In the genomic region with DNA sequence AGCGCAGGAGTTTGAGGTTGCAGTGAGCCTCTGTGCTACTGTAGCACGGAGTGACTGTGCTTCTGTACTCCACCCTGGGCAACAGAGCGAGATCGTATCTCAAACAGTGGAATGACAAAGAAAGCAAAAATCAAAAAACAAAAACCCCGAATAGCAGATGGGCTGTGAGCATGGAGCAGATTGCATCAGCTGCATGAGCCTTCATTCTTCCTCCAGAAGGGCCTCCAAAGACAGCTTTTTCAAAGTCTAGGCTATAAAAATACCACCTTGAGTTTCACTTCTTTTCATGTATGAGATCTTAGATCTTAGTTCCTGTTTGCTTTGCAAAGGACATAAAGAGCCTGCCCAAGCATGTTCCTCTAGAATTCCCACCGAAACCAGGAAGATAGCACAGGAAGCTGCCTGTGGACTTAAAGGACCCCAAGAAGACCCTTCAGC, we compare ENCODE assay signal across 11 cellular contexts. TPM values are rescaled to one million over a fixed set of nuclear protein-coding genes. Genes with fewer than 3 reads are reported as not detected.
DNase-seq lines count a peak whose midpoint lies in the region; ATAC-seq and TF ChIP-seq lines count a peak whose summit lies in the region.
"Had no signal": no experiment of that assay in that cellular context is flagged by ENCODE, and none has a peak within 500 bp of the region (broad histone marks: within the 10 kb centered on the region; RNA-seq: fewer than 3 reads in every experiment).

No MANE protein-coding gene starts in this region.

- CTCF ChIA-PET in CD8-positive, alpha-beta T cell (lab: Charles Lee): interaction anchor here (0.8 to 0.9 kb wide), 3 partner anchors 21 to 197 kb away, joined by 3 to 4 read pairs (median 3); no protein-coding TSS in a partner anchor

- no peaks in the 10 kb centered on the region for H3K36me3 Mint-ChIP-seq in CD8-positive, alpha-beta T cell
- no peaks in the 10 kb centered on the region for H3K36me3 Mint-ChIP-seq in activated T-helper 17 cell treated with anti-CD3 and anti-CD28 coated beads, Interleukin-2, amount 50 U/mL, for 72 hours (ENCODE audit: low read depth)
- H3K36me3 Mint-ChIP-seq in HFFc6 (ENCODE audit: low read depth): no peaks in the 10 kb centered on the region

- POLR2A ChIA-PET in CD8-positive, alpha-beta T cell (lab: Charles Lee): interaction anchor here (0.8 to 0.9 kb wide), 2 partner anchors 21 to 130 kb away, joined by 3 to 4 read pairs; partner anchors contain the start of gene ARL15

- H3K4me3 ChIP-seq in CD8-positive, alpha-beta T cell (ENCODE audit: low read depth, low read length): peak overlapping the region; percentile 4
- no peak overlapping the region for H3K4me3 ChIP-seq in body of pancreas
- H3K4me3 ChIP-seq: upper lobe of right lung had no signal

- 80 to 87% methylated on average over 6 of the region's 6 CpGs for WGBS in body of pancreas, 2 donors

- intact Hi-C loops in CD8-positive, alpha-beta T cell (cut with DNase I, micrococcal nuclease): no loop called here
- intact Hi-C loops in body of pancreas (cut with DNase I): no loop called here

- H3K4me1 Mint-ChIP-seq in CD8-positive, alpha-beta T cell (ENCODE audit: low read depth): peaks cover 19% of the 10 kb centered on the region
- H3K4me1 Mint-ChIP-seq in activated T-helper 17 cell treated with anti-CD3 and anti-CD28 coated beads, Interleukin-2, amount 50 U/mL, for 72 hours: peaks cover 6% of the 10 kb centered on the region
- H3K4me1 Mint-ChIP-seq in HFFc6 (ENCODE audit: low read depth): peaks cover 24% of the 10 kb centered on the region

- H3K4me3 Mint-ChIP-seq in CD8-positive, alpha-beta T cell: peak overlapping the region; percentile 47
- H3K4me3 Mint-ChIP-seq in activated T-helper 17 cell treated with anti-CD3 and anti-CD28 coated beads, Interleukin-2, amount 50 U/mL, for 72 hours: peak overlapping the region; percentile 3
- no peak overlapping the region for H3K4me3 Mint-ChIP-seq in HFFc6

- H3K27ac ChIP-seq in CD8-positive, alpha-beta T cell (ENCODE audit: low read depth, low read length): peak overlapping the region; percentile 6
- H3K27ac ChIP-seq in body of pancreas: no peak overlapping the region
- H3K27ac ChIP-seq: neutrophil, upper lobe of right lung had no signal

- peak overlapping the region; percentile 79 for H3K27ac Mint-ChIP-seq in CD8-positive, alpha-beta T cell
- no peak overlapping the region for H3K27ac Mint-ChIP-seq in activated T-helper 17 cell treated with anti-CD3 and anti-CD28 coated beads, Interleukin-2, amount 50 U/mL, for 72 hours
- H3K27ac Mint-ChIP-seq in HFFc6: no peak overlapping the region

- no peaks in the 10 kb centered on the region for H3K27me3 ChIP-seq in CD8-positive, alpha-beta T cell (ENCODE audit: insufficient read depth, low read length)
- H3K27me3 ChIP-seq in body of pancreas: no peaks in the 10 kb centered on the region
- H3K27me3 ChIP-seq: neutrophil, upper lobe of right lung had no signal

- H3K36me3 ChIP-seq in CD8-positive, alpha-beta T cell (ENCODE audit: insufficient read depth, low read length): no peaks in the 10 kb centered on the region
- H3K36me3 ChIP-seq in body of pancreas (replicated peaks in 1 of 2; ENCODE audit: insufficient read depth in 1 of 2, low read depth in 2 of 2): no peaks in the 10 kb centered on the region
- H3K36me3 ChIP-seq: neutrophil, upper lobe of right lung had no signal

- TF ChIP-seq POLR2A in body of pancreas (IDR thresholded peaks at IDR 0.05): no peak

- ATAC-seq in CD8-positive, alpha-beta T cell: peak; percentile 44
- ATAC-seq in GM19438 (IDR thresholded peaks at IDR 0.05; ENCODE audit: low read depth, unreplicated experiment): peak; percentile 80
- peak; percentile 76 for ATAC-seq in HG03159 (IDR thresholded peaks at IDR 0.05; ENCODE audit: unreplicated experiment)
- no peak for ATAC-seq in activated T-helper 17 cell treated with anti-CD3 and anti-CD28 coated beads, Interleukin-2, amount 50 U/mL, for 72 hours (replicated peaks)
- no peak for ATAC-seq in body of pancreas
- ATAC-seq: upper lobe of right lung had no signal

- H3K9me3 Mint-ChIP-seq in CD8-positive, alpha-beta T cell: no peaks in the 10 kb centered on the region
- no peaks in the 10 kb centered on the region for H3K9me3 Mint-ChIP-seq in activated T-helper 17 cell treated with anti-CD3 and anti-CD28 coated beads, Interleukin-2, amount 50 U/mL, for 72 hours
- H3K9me3 Mint-ChIP-seq in HFFc6: no peaks in the 10 kb centered on the region

- no peak for TF ChIP-seq CTCF in CD8-positive, alpha-beta T cell (IDR thresholded peaks at IDR 0.05)
- TF ChIP-seq CTCF in body of pancreas (IDR thresholded peaks at IDR 0.05): no peak
- TF ChIP-seq CTCF in HFFc6 (IDR thresholded peaks at IDR 0.05): no peak

- no peak for DNase-seq in CD8-positive, alpha-beta T cell
- DNase-seq in GM19240 (ENCODE audit: insufficient read length, low spot score) (no peak), body of pancreas (no peak), D341Med (ENCODE audit: low spot score) (no peak), HFFc6 (no peak)
- DNase-seq: upper lobe of right lung had no signal

- H3K4me1 ChIP-seq in CD8-positive, alpha-beta T cell (ENCODE audit: insufficient read depth, low read length): peaks cover 7% of the 10 kb centered on the region
- H3K4me1 ChIP-seq in body of pancreas: no peaks in the 10 kb centered on the region
- H3K4me1 ChIP-seq: upper lobe of right lung had no signal

- H3K27me3 Mint-ChIP-seq in CD8-positive, alpha-beta T cell (ENCODE audit: low read depth): peaks cover 4% of the 10 kb centered on the region
- peaks cover 18% of the 10 kb centered on the region for H3K27me3 Mint-ChIP-seq in activated T-helper 17 cell treated with anti-CD3 and anti-CD28 coated beads, Interleukin-2, amount 50 U/mL, for 72 hours
- peaks cover 16% of the 10 kb centered on the region for H3K27me3 Mint-ChIP-seq in HFFc6 (ENCODE audit: insufficient read depth)

- no peaks in the 10 kb centered on the region for H3K9me3 ChIP-seq in CD8-positive, alpha-beta T cell (ENCODE audit: low read length)
- H3K9me3 ChIP-seq in body of pancreas: no peaks in the 10 kb centered on the region
- H3K9me3 ChIP-seq: neutrophil, upper lobe of right lung had no signal

RNA-seq across cellular contexts. Expression of gene HSPB3, which starts 15.0 kb away (rescaled TPM):
- total RNA-seq in CD8-positive, alpha-beta T cell: not detected
- total RNA-seq in activated T-helper 17 cell treated with anti-CD3 and anti-CD28 coated beads, Interleukin-2, amount 50 U/mL, for 72 hours: not detected
- total RNA-seq in body of pancreas: not detected
- 1 to 10 TPM; 3.3 to 9.6 (median 7.5) TPM for total RNA-seq in HFFc6 (2021; fragmentation: NEBNext Ultra II Directional; extraction: Animal tissue kit (Norgen Biotek cat#: 25700))
- total RNA-seq: dermis microvascular lymphatic vessel endothelial cell had no signal

Comparison
In these comparisons a context has a peak if more than half of its experiments do, and no peak if none do; other contexts are left out.
1. ATAC-seq: peak in CD8-positive, alpha-beta T cell (single experiment), GM19438 (single experiment) and HG03159 (single experiment); none in activated T-helper 17 cell treated with anti-CD3 and anti-CD28 coated beads, Interleukin-2, amount 50 U/mL, for 72 hours (single experiment) and body of pancreas (single experiment).